In the genomic region with DNA sequence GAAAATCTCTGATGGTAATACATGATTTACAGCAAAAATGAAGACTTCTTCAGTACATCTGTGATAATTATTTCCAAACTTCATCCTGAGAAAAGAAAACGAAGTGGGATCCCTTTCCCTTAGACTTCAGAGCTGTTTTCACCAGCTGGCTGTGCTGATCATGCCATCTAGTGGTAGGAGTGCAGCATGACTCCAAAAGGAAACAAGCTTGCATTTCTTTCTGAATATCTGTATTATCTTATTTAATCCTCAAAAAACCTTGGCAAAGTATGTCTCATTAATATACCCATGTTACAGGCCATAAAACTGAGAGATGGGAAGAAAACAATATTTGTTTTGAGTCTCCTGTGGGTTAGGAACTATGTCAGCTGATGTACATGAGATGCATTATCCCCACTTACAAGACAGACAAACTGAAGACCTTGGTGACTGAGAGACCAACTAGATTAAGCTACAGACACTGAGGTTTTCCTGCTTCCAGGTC, we compare ENCODE assay signal across 9 cellular contexts. TPM values are rescaled to one million over a fixed set of nuclear protein-coding genes. Genes with fewer than 3 reads are reported as not detected.
DNase-seq lines count a peak whose midpoint lies in the region; ATAC-seq, FAIRE-seq and TF ChIP-seq lines count a peak whose summit lies in the region.
"Had no signal": no experiment of that assay in that cellular context is flagged by ENCODE, and none has a peak within 500 bp of the region (broad histone marks: within the 10 kb centered on the region; RNA-seq: fewer than 3 reads in every experiment).

No MANE protein-coding gene starts in this region.

- H3K9me3 ChIP-seq in Caco-2 (no peaks in the 10 kb centered on the region), adrenal gland (replicated peaks in 1 of 3) (no peaks in the 10 kb centered on the region), sigmoid colon (no peaks in the 10 kb centered on the region)

- H3K36me3 Mint-ChIP-seq in Caco-2 (ENCODE audit: insufficient read depth, unreplicated experiment): no peaks in the 10 kb centered on the region

- H3K4me1 Mint-ChIP-seq in Caco-2 (ENCODE audit: low read depth, unreplicated experiment): no peaks in the 10 kb centered on the region

- no peak for FAIRE-seq in H54 (lab: Jason Lieb, UNC)

- 0 to 4% (median 0%) methylated on average over 1 of the region's 1 CpG for WGBS in adrenal gland, 4 donors
- WGBS in sigmoid colon, 2 donors: 1 to 8% methylated on average over 1 of the region's 1 CpG

- H3K4me1 ChIP-seq in Caco-2: no peaks in the 10 kb centered on the region
- H3K4me1 ChIP-seq in adrenal gland (replicated peaks in 1 of 2): no peaks in the 10 kb centered on the region
- H3K4me1 ChIP-seq in sigmoid colon: no peaks in the 10 kb centered on the region

- peak in 1 of 2 experiments; percentile 48 for DNase-seq in Caco-2
- peak; percentile 33 for DNase-seq in H54 (ENCODE audit: insufficient read length, low spot score)
- DNase-seq in NCI-H526 (lab: John Stamatoyannopoulos, UW): peak; percentile 73 to 92
- peak in 6 of 7 donors; percentile 39 to 67 (median 48) for DNase-seq in adrenal gland
- no peak for DNase-seq in left ventricle myocardium superior
- no peak for DNase-seq in sigmoid colon

- H3K4me3 ChIP-seq in Caco-2 (ENCODE audit: low read depth, low read length) (no peak overlapping the region), adrenal gland (no peak overlapping the region), sigmoid colon (no peak overlapping the region)

- TF ChIP-seq CTCF in Caco-2 (IDR thresholded peaks at IDR 0.05; ENCODE audit: insufficient read depth in 1 of 2, low read depth in 1 of 2, low read length in 1 of 2, severe bottlenecking in 1 of 2, unreplicated experiment in 1 of 2) (peak; percentile 93 to 95), adrenal gland (IDR thresholded peaks at IDR 0.05) (peak; percentile 88 to 98 (median 94)), sigmoid colon (IDR thresholded peaks at IDR 0.05) (peak; percentile 63 to 93 (median 80))

- H3K27me3 ChIP-seq in Caco-2 (replicated peaks; ENCODE audit: control insufficient read depth, insufficient read depth, low read length) (no peaks in the 10 kb centered on the region), adrenal gland (no peaks in the 10 kb centered on the region), sigmoid colon (peaks cover 0 to 4% (median 0%) of the 10 kb centered on the region in 3 donors)

- no peak overlapping the region for H3K27ac Mint-ChIP-seq in Caco-2 (ENCODE audit: unreplicated experiment)
- H3K27ac Mint-ChIP-seq: T-helper 1 cell treated with Interleukin-12 subunit alpha and Interleukin-12 subunit beta and Interleukin-4 antibody, amounts not matched to agents 30 μg/mL and 1 μg/mL, for 36 hours had no signal

- POLR2A ChIA-PET in Caco-2 (lab: Charles Lee): interaction anchor here (0.6 kb wide), 1 partner anchor 20 kb away, joined by 3 read pairs; no protein-coding TSS in a partner anchor

- CTCF ChIA-PET in Caco-2 (lab: Charles Lee): interaction anchor here (0.5 to 1.9 kb wide), 22 partner anchors 9 to 379 kb away, joined by 3 to 34 read pairs (median 4); a partner anchor contains a TSS

- BruUV-seq in Caco-2 (replicated peaks; lab: Mats Ljungman, UMichigan): no TSS peak

- no peak overlapping the region for H3K4me3 Mint-ChIP-seq in Caco-2 (ENCODE audit: unreplicated experiment)
- H3K4me3 Mint-ChIP-seq: T-helper 1 cell treated with Interleukin-12 subunit alpha and Interleukin-12 subunit beta and Interleukin-4 antibody, amounts not matched to agents 30 μg/mL and 1 μg/mL, for 36 hours had no signal

- intact Hi-C loops in Caco-2 (cut with micrococcal nuclease; ENCODE audit: unreplicated experiment) (loop anchor here (1.0 to 2.0 kb wide), 4 partner anchors 192 to 397 kb away; no protein-coding TSS in a partner anchor), adrenal gland (cut with DNase I) (loop anchor here (5.0 kb wide), 2 partner anchors 170 to 250 kb away; no protein-coding TSS in a partner anchor), left ventricle myocardium superior (cut with micrococcal nuclease) (loop anchor here (10.0 kb wide), 2 partner anchors 248 to 398 kb away; no protein-coding TSS in a partner anchor), sigmoid colon (cut with DNase I) (loop anchor here (5.0 kb wide), 2 partner anchors 170 to 250 kb away; no protein-coding TSS in a partner anchor)

- peak; percentile 52 for ATAC-seq in left ventricle myocardium superior
- ATAC-seq in GM21737 (IDR thresholded peaks at IDR 0.05; ENCODE audit: unreplicated experiment): no peak
- no peak for ATAC-seq in GM18909 (IDR thresholded peaks at IDR 0.05; ENCODE audit: poor library complexity, unreplicated experiment)

- no peaks in the 10 kb centered on the region; the same call in 1 of the 2 replicates for H3K36me3 ChIP-seq in Caco-2 (ENCODE audit: control insufficient read depth, insufficient read depth, low read length)
- H3K36me3 ChIP-seq in adrenal gland (replicated peaks in 1 of 2): no peaks in the 10 kb centered on the region
- no peaks in the 10 kb centered on the region for H3K36me3 ChIP-seq in sigmoid colon

- no peaks in the 10 kb centered on the region for H3K9me3 Mint-ChIP-seq in Caco-2 (ENCODE audit: unreplicated experiment)
- H3K9me3 Mint-ChIP-seq: T-helper 1 cell treated with Interleukin-12 subunit alpha and Interleukin-12 subunit beta and Interleukin-4 antibody, amounts not matched to agents 30 μg/mL and 1 μg/mL, for 36 hours had no signal

- H3K27me3 Mint-ChIP-seq in Caco-2 (ENCODE audit: insufficient read depth, unreplicated experiment): peaks cover 2% of the 10 kb centered on the region

- H3K27ac ChIP-seq in adrenal gland (no peak overlapping the region), sigmoid colon (no peak overlapping the region)

- TF ChIP-seq POLR2A in H54 (IDR thresholded peaks at IDR 0.05; ENCODE audit: low read depth, low read length) (no peak), adrenal gland (IDR thresholded peaks at IDR 0.05) (no peak), sigmoid colon (IDR thresholded peaks at IDR 0.05) (no peak)

- TF ChIP-seq EP300 in sigmoid colon (IDR thresholded peaks at IDR 0.05): no peak

RNA-seq across cellular contexts. Expression of a gene that starts 9.8 kb away (rescaled TPM):
- total RNA-seq in Caco-2 (2022): not detected in 2 replicates
- total RNA-seq in adrenal gland: not detected
- not detected for polyA plus RNA-seq in adrenal gland
- not detected for total RNA-seq in left ventricle myocardium superior
- not detected for total RNA-seq in sigmoid colon
- not detected for polyA plus RNA-seq in sigmoid colon

RNA-seq across cellular contexts. Expression of a gene that starts 35.4 kb away (rescaled TPM):
- total RNA-seq in Caco-2 (2022) (27.5 and 29.5 TPM in 2 replicates), adrenal gland (10 to 100 TPM in 5 of 8 donors, 1 to 10 TPM in 3; 2.2 to 14.7 (median 11.3) TPM), left ventricle myocardium superior (6.0 TPM), sigmoid colon (10 to 100 TPM in 3 of 4 donors, 1 to 10 TPM in 1; 7.5 to 26.3 (median 14.8) TPM)
- polyA plus RNA-seq in adrenal gland (10 to 100 TPM; 12.5 to 22.1 (median 17.6) TPM), sigmoid colon (1 to 10 TPM in 2 of 3 donors, under 1 TPM in 1; 0.60 to 9.9 (median 1.8) TPM)

Comparison
In these comparisons a context has a peak if more than half of its experiments do, and no peak if none do; other contexts are left out.
1. DNase-seq: peak in H54 (single experiment), NCI-H526 (2 of 2) and adrenal gland (6 of 7); none in left ventricle myocardium superior (single experiment) and sigmoid colon (single experiment).
2. Peak in every context shown above with its lines, with median percentiles within 50 percentile points of each other: CTCF ChIP-seq.